In the genomic region with DNA sequence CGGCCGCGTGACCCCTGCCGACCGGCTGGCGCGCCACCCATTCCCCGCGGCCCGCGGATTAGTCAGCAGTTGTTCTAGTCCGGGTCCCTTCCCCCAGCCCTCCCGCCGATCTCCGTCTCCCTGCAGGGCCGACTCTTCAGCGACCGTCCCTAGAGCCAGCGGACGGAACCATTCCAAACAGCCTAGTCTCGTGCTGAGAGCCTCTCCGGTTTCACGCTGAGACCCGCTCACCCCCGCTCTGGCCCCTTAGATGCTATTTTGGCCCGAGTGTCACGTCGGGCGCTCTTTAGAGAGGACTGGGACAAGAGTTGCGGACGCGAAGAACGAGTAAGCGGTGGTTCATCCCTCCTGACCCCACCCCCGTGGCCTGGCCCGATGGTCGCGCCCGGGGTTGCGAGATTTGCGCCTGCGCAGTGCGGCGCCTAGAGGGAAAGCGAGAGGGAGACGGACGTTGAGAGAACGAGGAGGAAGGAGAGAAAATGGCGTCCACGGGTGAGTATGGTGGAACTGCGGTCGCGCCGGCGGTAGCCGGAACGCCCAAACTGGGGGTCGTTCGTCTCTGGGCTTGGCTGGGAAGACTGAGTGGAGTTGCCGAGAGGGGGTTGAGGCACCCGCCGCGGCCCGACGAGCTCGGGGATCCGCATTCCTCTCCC, we compare ENCODE assay signal across 8 cellular contexts. TPM values are rescaled to one million over a fixed set of nuclear protein-coding genes. Genes with fewer than 3 reads are reported as not detected.
DNase-seq lines count a peak whose midpoint lies in the region; ATAC-seq and TF ChIP-seq lines count a peak whose summit lies in the region.

A gene with protein sequence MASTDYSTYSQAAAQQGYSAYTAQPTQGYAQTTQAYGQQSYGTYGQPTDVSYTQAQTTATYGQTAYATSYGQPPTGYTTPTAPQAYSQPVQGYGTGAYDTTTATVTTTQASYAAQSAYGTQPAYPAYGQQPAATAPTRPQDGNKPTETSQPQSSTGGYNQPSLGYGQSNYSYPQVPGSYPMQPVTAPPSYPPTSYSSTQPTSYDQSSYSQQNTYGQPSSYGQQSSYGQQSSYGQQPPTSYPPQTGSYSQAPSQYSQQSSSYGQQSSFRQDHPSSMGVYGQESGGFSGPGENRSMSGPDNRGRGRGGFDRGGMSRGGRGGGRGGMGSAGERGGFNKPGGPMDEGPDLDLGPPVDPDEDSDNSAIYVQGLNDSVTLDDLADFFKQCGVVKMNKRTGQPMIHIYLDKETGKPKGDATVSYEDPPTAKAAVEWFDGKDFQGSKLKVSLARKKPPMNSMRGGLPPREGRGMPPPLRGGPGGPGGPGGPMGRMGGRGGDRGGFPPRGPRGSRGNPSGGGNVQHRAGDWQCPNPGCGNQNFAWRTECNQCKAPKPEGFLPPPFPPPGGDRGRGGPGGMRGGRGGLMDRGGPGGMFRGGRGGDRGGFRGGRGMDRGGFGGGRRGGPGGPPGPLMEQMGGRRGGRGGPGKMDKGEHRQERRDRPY (plus strand): TSS at position 411 of the 653 bp plus-strand sequence. CDS start 69 bp downstream, at position 480.
A gene (minus strand): TSS at position 124 of the 653 bp plus-strand sequence. CDS start 2,355 bp downstream, outside the sequence.

- peaks cover 58% of the 10 kb centered on the region for H3K36me3 Mint-ChIP-seq in activated CD4-positive, alpha-beta T cell treated with anti-CD3 and anti-CD28 coated beads, Interleukin-2, amount 10 ng/mL, durations not matched to agents 24 days and 14 days (ENCODE audit: low read depth)

- CTCF ChIA-PET in BJ (lab: Yijun Ruan, JAX), result interaction anchor here (2.2 kb wide), 1 partner anchor 22 kb away, joined by 8 read pairs; no protein-coding TSS in a partner anchor

- ATAC-seq in GM19328 (IDR thresholded peaks at IDR 0.05; ENCODE audit: unreplicated experiment), result peak; percentile 76
- ATAC-seq in HG03469 (IDR thresholded peaks at IDR 0.05; ENCODE audit: unreplicated experiment), result peak; percentile 52
- ATAC-seq in left colon, result peak; percentile 88

- TF ChIP-seq CTCF in BJ (IDR thresholded peaks at IDR 0.05; ENCODE audit: insufficient read depth, low read depth, low read length), result no peak
- no peak for TF ChIP-seq CTCF in coronary artery (IDR thresholded peaks at IDR 0.05)

- H3K27me3 ChIP-seq in BJ (ENCODE audit: control insufficient read depth, insufficient read depth, low read length), result no peaks in the 10 kb centered on the region

- intact Hi-C loops in activated CD4-positive, alpha-beta T cell treated with anti-CD3 and anti-CD28 coated beads, Interleukin-2, amount 10 ng/mL, durations not matched to agents 24 days and 14 days (cut with micrococcal nuclease), result loop anchor here (2.0 to 5.0 kb wide), 3 partner anchors 39 to 1349 kb away; a partner anchor contains a TSS
- intact Hi-C loops in left colon (cut with DNase I, micrococcal nuclease), result no loop called here

- H3K36me3 ChIP-seq in BJ (ENCODE audit: control insufficient read depth, insufficient read depth, low read length), result peaks cover 10% of the 10 kb centered on the region

- H3K9me3 Mint-ChIP-seq in activated CD4-positive, alpha-beta T cell treated with anti-CD3 and anti-CD28 coated beads, Interleukin-2, amount 10 ng/mL, durations not matched to agents 24 days and 14 days, result no peaks in the 10 kb centered on the region

- H3K27ac Mint-ChIP-seq in activated CD4-positive, alpha-beta T cell treated with anti-CD3 and anti-CD28 coated beads, Interleukin-2, amount 10 ng/mL, durations not matched to agents 24 days and 14 days, result peak within 1 kb of the TSS; percentile 99

- peak within 1 kb of the TSS; percentile 97 to 98 for H3K27ac ChIP-seq in coronary artery

- H3K4me3 Mint-ChIP-seq in activated CD4-positive, alpha-beta T cell treated with anti-CD3 and anti-CD28 coated beads, Interleukin-2, amount 10 ng/mL, durations not matched to agents 24 days and 14 days, result peak within 1 kb of the TSS; percentile 99

- H3K27me3 Mint-ChIP-seq in activated CD4-positive, alpha-beta T cell treated with anti-CD3 and anti-CD28 coated beads, Interleukin-2, amount 10 ng/mL, durations not matched to agents 24 days and 14 days, result peaks cover 3% of the 10 kb centered on the region

- no peak for DNase-seq in BJ (ENCODE audit: low read depth)
- peak; percentile 81 for DNase-seq in NCI-H526 treated with DMSO at 0.1 percent for 48 hours (lab: John Stamatoyannopoulos, UW)
- peak; percentile 99 for DNase-seq in activated CD4-positive, alpha-beta T cell treated with anti-CD3 and anti-CD28 coated beads, Interleukin-2, amount 10 ng/mL, durations not matched to agents 24 days and 14 days
- peak; percentile 97 for DNase-seq in coronary artery (ENCODE audit: low spot score)
- peak; percentile 95 to 97 for DNase-seq in left colon
- peak; percentile 95 to 97 for DNase-seq in stimulated activated CD4-positive, alpha-beta T cell treated with anti-CD3 and anti-CD28 coated beads, Interleukin-1b, Interleukin-23, amount 100 ng/mL, for 4 hours (ENCODE audit: low read depth in 2 of 2)

- peaks cover 40% of the 10 kb centered on the region for H3K4me1 Mint-ChIP-seq in activated CD4-positive, alpha-beta T cell treated with anti-CD3 and anti-CD28 coated beads, Interleukin-2, amount 10 ng/mL, durations not matched to agents 24 days and 14 days

- POLR2A ChIA-PET in BJ (lab: Charles Lee), result no interaction called here

- H3K4me3 ChIP-seq in BJ (ENCODE audit: low read depth, low read length) (peak within 1 kb of the TSS; percentile 88), coronary artery (peak within 1 kb of the TSS; percentile 84)

RNA-seq across cellular contexts. Expression of the first gene that starts in this region (rescaled TPM):
- 134 and 206 TPM in 2 replicates for polyA plus RNA-seq in BJ (2011; rRNA removed)
- 127 and 216 TPM in 2 replicates for polyA minus RNA-seq in BJ (2011; rRNA and poly(A)+ RNA removed)
- 445 and 446 TPM in 2 replicates for total RNA-seq in activated CD4-positive, alpha-beta T cell treated with anti-CD3 and anti-CD28 coated beads, Interleukin-2, amount 10 ng/mL, durations not matched to agents 24 days and 14 days
- 100 to 1,000 TPM; 158 to 192 TPM for total RNA-seq in left colon

RNA-seq across cellular contexts. Expression of the second gene that starts in this region (rescaled TPM):
- polyA plus RNA-seq in BJ (2011; rRNA removed), result 9.1 and 15.6 TPM in 2 replicates
- 3.4 and 6.6 TPM in 2 replicates for polyA minus RNA-seq in BJ (2011; rRNA and poly(A)+ RNA removed)
- total RNA-seq in activated CD4-positive, alpha-beta T cell treated with anti-CD3 and anti-CD28 coated beads, Interleukin-2, amount 10 ng/mL, durations not matched to agents 24 days and 14 days, result 49.5 and 51.9 TPM in 2 replicates
- 10 to 100 TPM; 13.4 to 19.7 TPM for total RNA-seq in left colon
